Comparison of ENCODE assay signal across 9 cellular contexts in the genomic region with DNA sequence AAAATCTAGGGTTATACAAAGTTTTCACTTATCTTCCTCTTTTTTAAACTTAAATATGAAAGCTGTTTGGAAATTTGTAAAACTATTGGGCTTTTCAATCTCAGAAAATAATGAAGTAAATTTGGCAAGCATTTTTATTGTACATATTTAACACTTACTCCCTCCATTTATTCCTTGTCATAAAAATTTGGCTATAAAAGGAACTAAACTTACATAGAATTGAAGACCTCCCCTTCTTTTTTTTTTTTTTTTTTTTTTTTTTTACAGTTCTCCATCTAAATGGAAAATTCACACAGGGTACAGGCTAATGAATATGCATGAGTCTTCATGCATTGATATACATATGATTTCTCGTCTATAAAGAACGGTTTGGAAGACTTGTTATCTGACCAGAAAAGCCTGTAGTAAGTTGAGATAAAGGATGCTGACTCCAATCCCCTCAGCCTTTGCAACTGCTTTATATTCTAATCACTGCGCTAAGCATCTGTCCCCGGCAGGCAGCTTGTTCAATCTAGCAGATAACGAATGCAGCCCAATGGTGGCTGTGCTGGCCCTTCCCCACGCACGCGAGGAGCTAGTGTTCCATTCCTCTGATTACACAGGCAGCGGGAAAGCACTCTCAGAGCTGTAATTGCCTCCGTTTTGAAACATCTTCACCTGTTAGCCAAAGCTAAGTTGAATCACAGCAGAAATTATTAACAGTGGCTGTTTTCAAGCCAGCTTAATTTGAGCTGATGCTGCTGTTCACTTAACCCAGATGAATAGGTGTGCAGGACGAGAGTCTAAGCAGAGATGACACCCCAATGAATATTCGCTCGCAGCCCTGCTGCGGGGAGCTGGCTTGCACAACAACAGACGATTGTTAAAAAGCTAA.
A peak's percentile ranks its signal among the peaks of the same experiment; 100 is the strongest.
DNase-seq lines count a peak whose midpoint lies in the region; FAIRE-seq and TF ChIP-seq lines count a peak whose summit lies in the region.
"Had no signal": no experiment of that assay in that cellular context is flagged by ENCODE, and none has a peak within 500 bp of the region (broad histone marks: within the 10 kb centered on the region; RNA-seq: fewer than 3 reads in every experiment).

No MANE protein-coding gene starts in this region.

- H3K4me2 ChIP-seq in mammary epithelial cell (ENCODE audit: insufficient read depth, low read depth, low read length) (no peak overlapping the region), mesenchymal stem cell (ENCODE audit: low read length, poor library complexity, severe bottlenecking) (peak overlapping the region; percentile 97)

- no TSS peak for BruUV-seq in mammary epithelial cell (replicated peaks; lab: Mats Ljungman, UMichigan)

- DNase-seq in GM12891 (ENCODE audit: insufficient read length, low spot score) (no peak), LHCN-M2 (ENCODE audit: low read depth) (peak; percentile 9), mammary epithelial cell (no peak), mesenchymal stem cell (peak; percentile 54), GM19238 (ENCODE audit: insufficient read length, low spot score) (no peak), NOMO-1 (lab: John Stamatoyannopoulos, UW; ENCODE audit: unreplicated experiment in 2 of 2) (no peak)
- DNase-seq in effector memory CD4-positive, alpha-beta T cell, result no peak
- DNase-seq in stimulated activated naive CD4-positive, alpha-beta T cell (lab: John Stamatoyannopoulos, UW), result no peak

- H2AFZ ChIP-seq in mammary epithelial cell (ENCODE audit: low read depth, low read length) (peak overlapping the region; percentile 0), mesenchymal stem cell (ENCODE audit: low read depth, low read length) (peak overlapping the region; percentile 91)

- H3K79me1 ChIP-seq in mesenchymal stem cell (replicated peaks; ENCODE audit: low read length, poor library complexity, severe bottlenecking), result no peaks in the 10 kb centered on the region

- peak overlapping the region in 1 of 2 experiments; percentile 48 for H3K14ac ChIP-seq in mesenchymal stem cell (ENCODE audit: low read length in 2 of 2)

- no peaks in the 10 kb centered on the region for H3K36me3 ChIP-seq in mammary epithelial cell (ENCODE audit: insufficient read depth, low read length)
- H3K36me3 ChIP-seq in mesenchymal stem cell (ENCODE audit: control insufficient read depth in 1 of 2, insufficient read depth in 2 of 2, low read depth in 1 of 2, low read length in 2 of 2), result no peaks in the 10 kb centered on the region
- H3K36me3 ChIP-seq in effector memory CD4-positive, alpha-beta T cell (ENCODE audit: control insufficient read depth, insufficient read depth, low read length), result no peaks in the 10 kb centered on the region

- H4K20me1 ChIP-seq in mammary epithelial cell (ENCODE audit: insufficient read depth, low read length), result no peaks in the 10 kb centered on the region

- no peak overlapping the region for H2AK5ac ChIP-seq in mesenchymal stem cell (ENCODE audit: low read length, severe bottlenecking)

- no peak overlapping the region for H2BK120ac ChIP-seq in mesenchymal stem cell (ENCODE audit: low read depth, low read length)

- no peak for TF ChIP-seq POLR2A in GM12891 (IDR thresholded peaks at IDR 0.05; ENCODE audit: low read depth, low read length)

- H2BK12ac ChIP-seq in mesenchymal stem cell (ENCODE audit: low read length in 2 of 2), result peak overlapping the region; percentile 80 to 83

- in situ Hi-C loops in mammary epithelial cell (cut with MboI; ENCODE audit: low sequenced_read_pairs in 2 of 2), result no loop called here

- H3K27me3 ChIP-seq in mammary epithelial cell (ENCODE audit: insufficient read depth, low read length), result no peaks in the 10 kb centered on the region
- H3K27me3 ChIP-seq in mesenchymal stem cell (ENCODE audit: control insufficient read depth in 1 of 2, insufficient read depth in 1 of 2, low read length in 2 of 2), result no peaks in the 10 kb centered on the region
- H3K27me3 ChIP-seq in effector memory CD4-positive, alpha-beta T cell (replicated peaks; ENCODE audit: control insufficient read depth, insufficient read depth, low read length, poor library complexity, severe bottlenecking), result no peaks in the 10 kb centered on the region

- no peak overlapping the region for H2BK5ac ChIP-seq in mesenchymal stem cell (ENCODE audit: low read depth, low read length, poor library complexity, severe bottlenecking)

- dilution Hi-C loops in mammary epithelial cell (cut with HindIII; ENCODE audit: low sequenced_read_pairs), result no loop called here

- TF ChIP-seq CTCF in mammary epithelial cell (conservative IDR thresholded peaks at IDR 0.05 in 1 of 2, IDR thresholded peaks at IDR 0.05 in 1 of 2; ENCODE audit: extremely low read depth in 1 of 2, insufficient read depth in 1 of 2, low read depth in 1 of 2, low read length in 2 of 2), result no peak

- intact Hi-C loops in mammary epithelial cell (cut with micrococcal nuclease), result no loop called here

- H3K4me1 ChIP-seq in mammary epithelial cell (ENCODE audit: insufficient read depth, low read length) (no peaks in the 10 kb centered on the region), mesenchymal stem cell (ENCODE audit: control insufficient read depth, insufficient read depth, low read depth, low read length) (peaks cover 6% of the 10 kb centered on the region)
- H3K4me1 ChIP-seq in effector memory CD4-positive, alpha-beta T cell (ENCODE audit: control insufficient read depth, insufficient read depth, low read length, poor library complexity, severe bottlenecking), result no peaks in the 10 kb centered on the region

- H3K9me3 ChIP-seq in mammary epithelial cell (replicated peaks; ENCODE audit: insufficient read depth, low read length) (no peaks in the 10 kb centered on the region), mesenchymal stem cell (ENCODE audit: control insufficient read depth, low read length) (no peaks in the 10 kb centered on the region)
- H3K9me3 ChIP-seq in effector memory CD4-positive, alpha-beta T cell (ENCODE audit: control insufficient read depth, low read length), result no peaks in the 10 kb centered on the region

- H3K79me2 ChIP-seq in mammary epithelial cell (ENCODE audit: insufficient read depth, low read length), result no peaks in the 10 kb centered on the region

- 81% methylated on average over 14 of the region's 15 CpGs for WGBS in mammary epithelial cell (ENCODE audit: low coverage, missing lambda C conversion rate)
- 22% methylated on average over 13 of the region's 15 CpGs for WGBS in mesenchymal stem cell

- no peak overlapping the region for H2BK15ac ChIP-seq in mesenchymal stem cell (ENCODE audit: low read depth, poor library complexity, severe bottlenecking)

- H3K4me3 ChIP-seq in mammary epithelial cell (replicated peaks in 1 of 3; ENCODE audit: insufficient read depth in 1 of 3, low read depth in 2 of 3, low read length in 3 of 3) (no peak overlapping the region), mesenchymal stem cell (ENCODE audit: insufficient read depth in 1 of 2, low read depth in 1 of 2, low read length in 2 of 2) (peak overlapping the region; percentile 17 to 47)
- H3K4me3 ChIP-seq in effector memory CD4-positive, alpha-beta T cell (ENCODE audit: insufficient read depth, low read depth, low read length, poor library complexity, severe bottlenecking), result no peak overlapping the region
- H3K4me3 ChIP-seq: lung had no signal

- CTCF ChIA-PET in mammary epithelial cell (lab: Charles Lee; ENCODE audit: low non-redundant PET), result no interaction called here

- H4K91ac ChIP-seq in mesenchymal stem cell (ENCODE audit: low read length), result peak overlapping the region; percentile 71

- peak overlapping the region; percentile 19 to 77 for H3K18ac ChIP-seq in mesenchymal stem cell (ENCODE audit: low read depth in 1 of 2, low read length in 2 of 2)

- H3K4ac ChIP-seq in mesenchymal stem cell (ENCODE audit: low read depth in 1 of 2, low read length in 2 of 2), result peak overlapping the region; percentile 10 to 92

- H4K8ac ChIP-seq in mesenchymal stem cell (ENCODE audit: low read length), result peak overlapping the region; percentile 59

- H3K27ac ChIP-seq in mammary epithelial cell (ENCODE audit: insufficient read depth, low read depth, low read length), result no peak overlapping the region
- H3K27ac ChIP-seq in mesenchymal stem cell (ENCODE audit: low read length, poor library complexity, severe bottlenecking), result no peak overlapping the region
- no peak overlapping the region for H3K27ac ChIP-seq in effector memory CD4-positive, alpha-beta T cell (ENCODE audit: insufficient read depth, low read length, poor library complexity, severe bottlenecking)

- FAIRE-seq in GM12891 (lab: Jason Lieb, UNC), result peak; percentile 88

- H3K23ac ChIP-seq in mesenchymal stem cell (ENCODE audit: low read length in 2 of 2), result peak overlapping the region in 1 of 2 experiments; percentile 83

- H3K9ac ChIP-seq in mammary epithelial cell (ENCODE audit: insufficient read depth, low read length), result no peak overlapping the region
- no peak overlapping the region for H3K9ac ChIP-seq in mesenchymal stem cell (ENCODE audit: low read length)

TF ChIP-seq in GM12891, 5 proteins besides CTCF, POLR2A, EP300 and RAD21:
- TF ChIP-seq TAF1 (IDR thresholded peaks at IDR 0.05; ENCODE audit: low read depth, low read length), result no peak
- TF ChIP-seq POU2F2 (IDR thresholded peaks at IDR 0.05; ENCODE audit: low read depth, low read length), result no peak
- TF ChIP-seq PAX5 (IDR thresholded peaks at IDR 0.05; ENCODE audit: insufficient read depth, low read length, severe bottlenecking), result no peak
- TF ChIP-seq POLR2AphosphoS5 (IDR thresholded peaks at IDR 0.05; ENCODE audit: low read depth, low read length), result no peak
- TF ChIP-seq SPI1 (IDR thresholded peaks at IDR 0.05; ENCODE audit: low read depth, low read length), result no peak

Comparison
In these comparisons a context has a peak if more than half of its experiments do, and no peak if none do; other contexts are left out.
1. DNase-seq: peak in LHCN-M2 (single experiment) and mesenchymal stem cell (single experiment); none in GM12891 (single experiment), mammary epithelial cell (single experiment), GM19238 (single experiment), effector memory CD4-positive, alpha-beta T cell (0 of 3), stimulated activated naive CD4-positive, alpha-beta T cell (0 of 6) and NOMO-1 (0 of 2).
2. H3K4me3 ChIP-seq: peak in mesenchymal stem cell (2 of 2); none in mammary epithelial cell (0 of 3) and effector memory CD4-positive, alpha-beta T cell (single experiment).